ENCODE assay signal across 9 cellular contexts in genomic region chr3:120907659-120908029, GRCh38.
A peak's percentile ranks its signal among the peaks of the same experiment; 100 is the strongest.
DNase-seq lines count a peak whose midpoint lies in the region; ATAC-seq lines count a peak whose summit lies in the region.
"Had no signal": no experiment of that assay in that cellular context is flagged by ENCODE, and none has a peak within 500 bp of the region (broad histone marks: within the 10 kb centered on the region; RNA-seq: fewer than 3 reads in every experiment).

No MANE protein-coding gene starts in this region.

- DNase-seq in activated CD4-positive, alpha-beta T cell treated with anti-CD3 and anti-CD28 coated beads for 48 hours, result peak; percentile 1
- DNase-seq in activated CD4-positive, alpha-beta T cell treated with anti-CD3 and anti-CD28 coated beads, Interleukin-2, amount 50 U/mL, for 1 hour, result no peak
- DNase-seq in NCI-H748 treated with DMSO at 0.1 percent for 48 hours (lab: John Stamatoyannopoulos, UW) (peak; percentile 97), iPS DF 19.7 (ENCODE audit: low read depth, low spot score) (peak; percentile 99), ecto neural progenitor cell (ENCODE audit: low spot score) (no peak), HuH-7.5 (ENCODE audit: low spot score) (no peak)
- no peak for DNase-seq in stimulated activated naive CD8-positive, alpha-beta T cell treated with anti-CD3 and anti-CD28 coated beads, Interleukin-15, amount 100 ng/mL, for 72 hours
- no peak for DNase-seq in activated effector memory CD4-positive, alpha-beta T cell treated with anti-CD3 and anti-CD28 coated beads, Interleukin-2, amount 50 U/mL, for 16 hours
- DNase-seq: effector CD4-positive, alpha-beta T cell had no signal

- peaks cover 63% of the 10 kb centered on the region for H3K27me3 Mint-ChIP-seq in stimulated activated naive CD8-positive, alpha-beta T cell treated with anti-CD3 and anti-CD28 coated beads, Interleukin-15, amount 100 ng/mL, for 72 hours

- no peak overlapping the region for H3K27ac Mint-ChIP-seq in stimulated activated naive CD8-positive, alpha-beta T cell treated with anti-CD3 and anti-CD28 coated beads, Interleukin-15, amount 100 ng/mL, for 72 hours

- peak overlapping the region; percentile 2 to 95 for H3K4me3 Mint-ChIP-seq in stimulated activated naive CD8-positive, alpha-beta T cell treated with anti-CD3 and anti-CD28 coated beads, Interleukin-15, amount 100 ng/mL, for 72 hours

- ATAC-seq in stimulated activated naive CD8-positive, alpha-beta T cell treated with anti-CD3 and anti-CD28 coated beads, Interleukin-15, amount 100 ng/mL, for 72 hours, result no peak

- peaks cover 24% of the 10 kb centered on the region for H3K4me1 Mint-ChIP-seq in stimulated activated naive CD8-positive, alpha-beta T cell treated with anti-CD3 and anti-CD28 coated beads, Interleukin-15, amount 100 ng/mL, for 72 hours

- no peaks in the 10 kb centered on the region for H3K9me3 Mint-ChIP-seq in stimulated activated naive CD8-positive, alpha-beta T cell treated with anti-CD3 and anti-CD28 coated beads, Interleukin-15, amount 100 ng/mL, for 72 hours

Comparison
In these comparisons a context has a peak if more than half of its experiments do, and no peak if none do; other contexts are left out.
1. DNase-seq: peak in activated CD4-positive, alpha-beta T cell treated with anti-CD3 and anti-CD28 coated beads for 48 hours (single experiment), NCI-H748 treated with DMSO at 0.1 percent for 48 hours (single experiment) and iPS DF 19.7 (single experiment); none in activated CD4-positive, alpha-beta T cell treated with anti-CD3 and anti-CD28 coated beads, Interleukin-2, amount 50 U/mL, for 1 hour (single experiment), stimulated activated naive CD8-positive, alpha-beta T cell treated with anti-CD3 and anti-CD28 coated beads, Interleukin-15, amount 100 ng/mL, for 72 hours (0 of 2), ecto neural progenitor cell (single experiment), HuH-7.5 (single experiment) and activated effector memory CD4-positive, alpha-beta T cell treated with anti-CD3 and anti-CD28 coated beads, Interleukin-2, amount 50 U/mL, for 16 hours (single experiment).